8 cellular contexts compared by ENCODE assay signal in the genomic region with DNA sequence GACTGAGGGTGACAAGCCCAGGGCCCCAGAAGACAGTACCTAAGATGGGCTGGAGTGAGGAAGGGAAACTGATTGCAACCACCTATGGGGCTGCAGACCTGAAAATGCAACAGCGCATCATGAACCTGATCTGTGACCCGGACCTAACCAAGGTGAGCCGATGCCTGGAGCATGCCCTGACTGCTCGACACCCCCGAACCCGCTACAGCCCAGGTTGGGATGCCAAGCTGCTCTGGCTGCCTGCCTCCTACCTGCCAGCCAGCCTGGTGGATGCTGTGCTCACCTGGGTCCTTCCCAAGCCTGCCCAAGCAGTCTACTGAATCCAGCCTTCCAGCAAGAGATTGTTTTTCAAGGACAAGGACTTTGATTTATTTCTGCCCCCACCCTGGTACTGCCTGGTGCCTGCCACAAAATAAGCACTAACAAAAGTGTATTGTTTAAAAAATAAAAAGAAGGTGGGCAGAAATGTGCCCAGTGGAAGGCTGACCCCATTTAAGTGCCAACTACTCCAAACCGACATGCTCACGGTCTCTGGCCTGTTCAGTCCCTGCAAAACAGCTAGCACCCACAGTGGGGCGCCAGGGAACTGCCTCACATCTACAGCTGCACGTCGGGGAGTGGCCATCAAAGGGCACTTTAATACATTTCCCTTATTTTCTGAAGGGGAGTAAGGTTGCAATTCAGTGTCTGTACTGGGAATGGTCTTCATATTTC. TPM values are rescaled to one million over a fixed set of nuclear protein-coding genes. Genes with fewer than 3 reads are reported as not detected.
DNase-seq lines count a peak whose midpoint lies in the region; ATAC-seq and TF ChIP-seq lines count a peak whose summit lies in the region.

No MANE protein-coding gene starts in this region.

- no peak overlapping the region for H2BK120ac ChIP-seq in mesenchymal stem cell (ENCODE audit: low read depth, low read length)

- H2BK5ac ChIP-seq in mesenchymal stem cell (ENCODE audit: low read depth, low read length, poor library complexity, severe bottlenecking) = no peak overlapping the region

- H3K23ac ChIP-seq in mesenchymal stem cell (ENCODE audit: low read length in 2 of 2) = no peak overlapping the region

- H3K4me3 ChIP-seq in dorsolateral prefrontal cortex (peak overlapping the region in 1 of 59 donors; percentile 17), mesenchymal stem cell (ENCODE audit: insufficient read depth in 1 of 2, low read depth in 1 of 2, low read length in 2 of 2) (peak overlapping the region in 1 of 2 experiments; percentile 94)

- H4K91ac ChIP-seq in mesenchymal stem cell (ENCODE audit: low read length) = no peak overlapping the region

- H3K4me1 ChIP-seq in mesenchymal stem cell (ENCODE audit: control insufficient read depth, insufficient read depth, low read depth, low read length) = peaks cover 49% of the 10 kb centered on the region

- H3K36me3 ChIP-seq in mesenchymal stem cell (ENCODE audit: control insufficient read depth in 1 of 2, insufficient read depth in 2 of 2, low read depth in 1 of 2, low read length in 2 of 2) = peaks cover 49 to 51% of the 10 kb centered on the region in 2 experiments

- H3K4ac ChIP-seq in mesenchymal stem cell (ENCODE audit: low read depth in 1 of 2, low read length in 2 of 2) = no peak overlapping the region

- H3K9me3 ChIP-seq in mesenchymal stem cell (ENCODE audit: control insufficient read depth, low read length) = no peaks in the 10 kb centered on the region

- peak overlapping the region; percentile 95 for H3K9ac ChIP-seq in mesenchymal stem cell (ENCODE audit: low read length)

- H3K27ac ChIP-seq in dorsolateral prefrontal cortex = peak overlapping the region in 54 of 59 donors; percentile 1 to 100 (median 60)
- no peak overlapping the region for H3K27ac ChIP-seq in mesenchymal stem cell (ENCODE audit: low read length, poor library complexity, severe bottlenecking)

- peak; percentile 15 to 77 (median 60) for TF ChIP-seq CTCF in dorsolateral prefrontal cortex (IDR thresholded peaks at IDR 0.05 in 54 of 56, conservative IDR thresholded peaks at IDR 0.05 in 2 of 56; ENCODE audit: low read depth in 1 of 56, partially characterized antibody in 56 of 56)

- H3K4me2 ChIP-seq in mesenchymal stem cell (ENCODE audit: low read length, poor library complexity, severe bottlenecking) = no peak overlapping the region

- H2AK5ac ChIP-seq in mesenchymal stem cell (ENCODE audit: low read length, severe bottlenecking) = peak overlapping the region; percentile 27

- no peak overlapping the region for H3K14ac ChIP-seq in mesenchymal stem cell (ENCODE audit: low read length in 2 of 2)

- H3K18ac ChIP-seq in mesenchymal stem cell (ENCODE audit: low read depth in 1 of 2, low read length in 2 of 2) = no peak overlapping the region

- intact Hi-C loops in dorsolateral prefrontal cortex (cut with DNase I) = no loop called here

- peaks cover 9% of the 10 kb centered on the region for H3K79me1 ChIP-seq in mesenchymal stem cell (replicated peaks; ENCODE audit: low read length, poor library complexity, severe bottlenecking)

- no peak overlapping the region for H2AFZ ChIP-seq in mesenchymal stem cell (ENCODE audit: low read depth, low read length)

- H2BK12ac ChIP-seq in mesenchymal stem cell (ENCODE audit: low read length in 2 of 2) = no peak overlapping the region

- H2BK15ac ChIP-seq in mesenchymal stem cell (ENCODE audit: low read depth, poor library complexity, severe bottlenecking) = no peak overlapping the region

- H4K8ac ChIP-seq in mesenchymal stem cell (ENCODE audit: low read length) = peak overlapping the region; percentile 77

- H3K27me3 ChIP-seq in dorsolateral prefrontal cortex = no peaks in the 10 kb centered on the region
- H3K27me3 ChIP-seq in mesenchymal stem cell (ENCODE audit: control insufficient read depth in 1 of 2, insufficient read depth in 1 of 2, low read length in 2 of 2) = no peaks in the 10 kb centered on the region

- ATAC-seq in stimulated activated naive CD8-positive, alpha-beta T cell treated with anti-CD3 and anti-CD28 coated beads, Interleukin-15, Interleukin-2, amounts not matched to agents 100 U/mL and 50 U/mL, for 24 hours = no peak

- DNase-seq in SIG-M5 treated with dmso at 0.1 percent for 504 hours (lab: John Stamatoyannopoulos, UW; ENCODE audit: unreplicated experiment) = peak; percentile 76
- DNase-seq in SIG-M5 (lab: John Stamatoyannopoulos, UW) = no peak
- DNase-seq in NCI-H2196 treated with DMSO at 0.1 percent for 48 hours (lab: John Stamatoyannopoulos, UW; ENCODE audit: unreplicated experiment) = peak; percentile 38
- peak; percentile 50 for DNase-seq in activated CD4-positive, CD25-positive, alpha-beta regulatory T cell treated with anti-CD3 and anti-CD28 coated beads, Interleukin-2, amount 50 U/mL, for 72 hours
- DNase-seq in dorsolateral prefrontal cortex = peak in 7 of 10 donors; percentile 61 to 87 (median 80)
- DNase-seq in mesenchymal stem cell = peak; percentile 70
- DNase-seq in stimulated activated naive CD8-positive, alpha-beta T cell treated with anti-CD3 and anti-CD28 coated beads, Interleukin-15, Interleukin-2, amounts not matched to agents 100 U/mL and 50 U/mL, for 24 hours = peak; percentile 73
- DNase-seq in COLO829 (ENCODE audit: low spot score) = no peak

- WGBS in mesenchymal stem cell = 75% methylated on average over 11 of the region's 11 CpGs

RNA-seq across cellular contexts. Expression of a gene that starts 4.2 kb away (rescaled TPM):
- total RNA-seq in dorsolateral prefrontal cortex = 10 to 100 TPM in 45 of 120 experiments, 1 to 10 TPM in 75; 3.2 to 19.4 (median 9.0) TPM
- 1.1 TPM for polyA plus RNA-seq in mesenchymal stem cell (2013, experiment 1 of 2)
- polyA plus RNA-seq in mesenchymal stem cell (2013, experiment 2 of 2) = 1.1 TPM

RNA-seq across cellular contexts. Expression of a gene that starts 4.4 kb away (rescaled TPM):
- total RNA-seq in dorsolateral prefrontal cortex = 100 to 1,000 TPM; 216 to 509 (median 301) TPM
- 3,698 TPM for polyA plus RNA-seq in mesenchymal stem cell (2013, experiment 1 of 2)
- polyA plus RNA-seq in mesenchymal stem cell (2013, experiment 2 of 2) = 3,754 TPM

RNA-seq across cellular contexts. Expression of a gene that starts 8.5 kb away (rescaled TPM):
- 100 to 1,000 TPM in 89 of 120 experiments, 10 to 100 TPM in 31; 73.5 to 149 (median 111) TPM for total RNA-seq in dorsolateral prefrontal cortex
- polyA plus RNA-seq in mesenchymal stem cell (2013, experiment 1 of 2) = 95.3 TPM
- 97.2 TPM for polyA plus RNA-seq in mesenchymal stem cell (2013, experiment 2 of 2)

RNA-seq across cellular contexts. Expression of a gene that starts 16.7 kb away (rescaled TPM):
- 100 to 1,000 TPM in 38 of 120 experiments, 10 to 100 TPM in 82; 47.1 to 183 (median 85.5) TPM for total RNA-seq in dorsolateral prefrontal cortex
- 0.30 TPM for polyA plus RNA-seq in mesenchymal stem cell (2013, experiment 1 of 2)
- polyA plus RNA-seq in mesenchymal stem cell (2013, experiment 2 of 2) = 0.23 TPM

RNA-seq across cellular contexts. Expression of a gene that starts 18.5 kb away (rescaled TPM):
- total RNA-seq in dorsolateral prefrontal cortex = 10 to 100 TPM; 11.9 to 63.8 (median 21.4) TPM
- polyA plus RNA-seq in mesenchymal stem cell (2013, experiment 1 of 2) = 23.3 TPM
- 21.7 TPM for polyA plus RNA-seq in mesenchymal stem cell (2013, experiment 2 of 2)

Comparison
In these comparisons a context has a peak if more than half of its experiments do, and no peak if none do; other contexts are left out.
1. DNase-seq: peak in SIG-M5 treated with dmso at 0.1 percent for 504 hours (single experiment), NCI-H2196 treated with DMSO at 0.1 percent for 48 hours (single experiment), activated CD4-positive, CD25-positive, alpha-beta regulatory T cell treated with anti-CD3 and anti-CD28 coated beads, Interleukin-2, amount 50 U/mL, for 72 hours (single experiment), dorsolateral prefrontal cortex (7 of 10), mesenchymal stem cell (single experiment) and stimulated activated naive CD8-positive, alpha-beta T cell treated with anti-CD3 and anti-CD28 coated beads, Interleukin-15, Interleukin-2, amounts not matched to agents 100 U/mL and 50 U/mL, for 24 hours (single experiment); none in SIG-M5 (single experiment) and COLO829 (single experiment).